39 cellular contexts compared by ENCODE assay signal in genomic region chr5:120717381-120717780, GRCh38.
"Had no signal": no experiment of that assay in that cellular context is flagged by ENCODE, and none has a peak within 500 bp of the region (broad histone marks: within the 10 kb centered on the region; RNA-seq: fewer than 3 reads in every experiment).

No MANE protein-coding gene starts in this region.

- DNase-seq: activated effector memory CD4-positive, alpha-beta T cell treated with anti-CD3 and anti-CD28 coated beads, Interleukin-2, amount 50 U/mL, for 16 hours; activated effector memory CD4-positive, alpha-beta T cell treated with Interleukin-2 at 50 U/mL for 16 hours; activated gamma-delta T cell; activated gamma-delta T cell treated with Interleukin-2 at 50 U/mL for 16 hours; activated naive CD4-positive, alpha-beta T cell; activated naive CD4-positive, alpha-beta T cell treated with anti-CD3 and anti-CD28 coated beads for 36 hours; activated naive CD4-positive, alpha-beta T cell treated with anti-CD3 and anti-CD28 coated beads, Interleukin-2, amount 10 ng/mL, durations not matched to agents 7 days and 5 days; activated naive CD4-positive, alpha-beta T cell treated with anti-CD3 and anti-CD28 coated beads, Interleukin-2, amount 50 U/mL, for 16 hours; activated naive CD4-positive, alpha-beta T cell treated with Interleukin-2 at 50 U/mL for 16 hours; activated naive CD8-positive, alpha-beta T cell treated with anti-CD3 and anti-CD28 coated beads for 36 hours; activated naive CD8-positive, alpha-beta T cell treated with anti-CD3 and anti-CD28 coated beads, Interleukin-2, amount 10 ng/mL, durations not matched to agents 7 days and 5 days; activated naive CD8-positive, alpha-beta T cell treated with anti-CD3 and anti-CD28 coated beads, Interleukin-2, amount 50 U/mL, for 24 hours; activated T-cell treated with anti-CD3 and anti-CD28 coated beads, Interleukin-2, amount 50 U/mL, for 1 hour; activated T-cell treated with anti-CD3 and anti-CD28 coated beads, Interleukin-2, amount 50 U/mL, for 24 hours; activated T-cell treated with anti-CD3 and anti-CD28 coated beads, Interleukin-2, amount 50 U/mL, for 4 hours; activated T-cell treated with anti-CD3 and anti-CD28 coated beads, Interleukin-2, amount 50 U/mL, for 48 hours; activated T-cell treated with anti-CD3 and anti-CD28 coated beads, Interleukin-2, amount 50 U/mL, for 72 hours; adrenal gland; amniotic stem cell; amygdala; anterior cingulate cortex; aorta; body of pancreas; brain microvascular endothelial cell; caudate nucleus; central memory CD4-positive, alpha-beta T cell; cerebellar nuclear complex had no signal

- H3K27me3 ChIP-seq: adrenal gland, ascending aorta, body of pancreas, brain microvascular endothelial cell, breast epithelium, cardiac muscle cell had no signal

- H3K4me1 ChIP-seq: adrenal gland, ascending aorta, body of pancreas, breast epithelium had no signal

- H3K9me3 Mint-ChIP-seq: activated naive CD4-positive, alpha-beta T cell treated with anti-CD3 and anti-CD28 coated beads, Interleukin-2, amount 10 ng/mL, durations not matched to agents 7 days and 5 days; activated naive CD8-positive, alpha-beta T cell treated with anti-CD3 and anti-CD28 coated beads, Interleukin-2, amount 10 ng/mL, durations not matched to agents 7 days and 5 days; activated naive CD8-positive, alpha-beta T cell treated with anti-CD3 and anti-CD28 coated beads, Interleukin-2, amount 50 U/mL, for 24 hours; activated T-cell treated with anti-CD3 and anti-CD28 coated beads, Interleukin-2, amount 50 U/mL, for 24 hours; activated T-helper 1 cell treated with anti-CD3 and anti-CD28 coated beads, Interleukin-12 subunit alpha, Interleukin-12 subunit beta, Interleukin-2, Interleukin-4 antibody, amounts not matched to agents 30 ng/mL and 10 ng/mL and 1 ng/mL, durations not matched to agents 14 hours and 24 hours and 36 hours; activated T-helper 2 cell treated with anti-CD3 and anti-CD28 coated beads, Interferon-gamma antibody, Interleukin-2, Interleukin-4, amounts not matched to agents 10 μg/mL and 5 μg/mL and 100 μg/mL, durations not matched to agents 14 hours and 24 hours and 36 hours; brain had no signal

- H3K27me3 Mint-ChIP-seq: activated naive CD4-positive, alpha-beta T cell treated with anti-CD3 and anti-CD28 coated beads, Interleukin-2, amount 10 ng/mL, durations not matched to agents 7 days and 5 days; activated naive CD4-positive, alpha-beta T cell treated with anti-CD3 and anti-CD28 coated beads, Interleukin-2, amount 50 U/mL, for 24 hours; activated naive CD8-positive, alpha-beta T cell; activated naive CD8-positive, alpha-beta T cell treated with anti-CD3 and anti-CD28 coated beads for 36 hours; activated naive CD8-positive, alpha-beta T cell treated with anti-CD3 and anti-CD28 coated beads, Interleukin-2, amount 10 ng/mL, durations not matched to agents 7 days and 5 days; activated naive CD8-positive, alpha-beta T cell treated with anti-CD3 and anti-CD28 coated beads, Interleukin-2, amount 50 U/mL, for 24 hours; activated T-cell treated with anti-CD3 and anti-CD28 coated beads, Interleukin-2, amount 50 U/mL, for 24 hours; activated T-helper 17 cell treated with anti-CD3 and anti-CD28 coated beads, Interleukin-2, amount 50 U/mL, for 72 hours; brain; central memory CD8-positive, alpha-beta T cell had no signal

- H3K9me3 ChIP-seq: adrenal gland, ascending aorta, body of pancreas, breast epithelium had no signal

- H3K4me3 ChIP-seq: adrenal gland, ascending aorta, body of pancreas, breast epithelium, cardiac muscle cell had no signal

- H3K36me3 ChIP-seq: adrenal gland, ascending aorta, brain microvascular endothelial cell, breast epithelium, cardiac muscle cell had no signal

- H3K36me3 Mint-ChIP-seq: activated naive CD4-positive, alpha-beta T cell treated with anti-CD3 and anti-CD28 coated beads, Interleukin-2, amount 10 ng/mL, durations not matched to agents 7 days and 5 days; activated naive CD4-positive, alpha-beta T cell treated with anti-CD3 and anti-CD28 coated beads, Interleukin-2, amount 50 U/mL, for 24 hours; activated naive CD4-positive, alpha-beta T cell treated with anti-CD3 and anti-CD28 coated beads, Interleukin-2, amount 50 U/mL, for 72 hours; activated naive CD8-positive, alpha-beta T cell; activated naive CD8-positive, alpha-beta T cell treated with anti-CD3 and anti-CD28 coated beads for 36 hours; activated naive CD8-positive, alpha-beta T cell treated with anti-CD3 and anti-CD28 coated beads, Interleukin-2, amount 10 ng/mL, durations not matched to agents 7 days and 5 days; brain had no signal

- H3K27ac ChIP-seq: adrenal gland, ascending aorta, body of pancreas, brain microvascular endothelial cell, breast epithelium, cardiac muscle cell had no signal

- FAIRE-seq: bronchial epithelial cell had no signal

- H3K27ac Mint-ChIP-seq: activated naive CD4-positive, alpha-beta T cell treated with anti-CD3 and anti-CD28 coated beads for 36 hours; activated naive CD4-positive, alpha-beta T cell treated with anti-CD3 and anti-CD28 coated beads, Interleukin-2, amount 10 ng/mL, durations not matched to agents 7 days and 5 days; activated naive CD4-positive, alpha-beta T cell treated with anti-CD3 and anti-CD28 coated beads, Interleukin-2, amount 50 U/mL, for 24 hours; activated naive CD4-positive, alpha-beta T cell treated with anti-CD3 and anti-CD28 coated beads, Interleukin-2, amount 50 U/mL, for 72 hours; activated naive CD8-positive, alpha-beta T cell; activated naive CD8-positive, alpha-beta T cell treated with anti-CD3 and anti-CD28 coated beads for 36 hours; activated naive CD8-positive, alpha-beta T cell treated with anti-CD3 and anti-CD28 coated beads, Interleukin-2, amount 10 ng/mL, durations not matched to agents 7 days and 5 days; activated naive CD8-positive, alpha-beta T cell treated with anti-CD3 and anti-CD28 coated beads, Interleukin-2, amount 50 U/mL, for 24 hours; activated T-cell treated with anti-CD3 and anti-CD28 coated beads, Interleukin-2, amount 50 U/mL, for 24 hours; activated T-cell treated with anti-CD3 and anti-CD28 coated beads, Interleukin-2, amount 50 U/mL, for 72 hours; activated T-helper 1 cell treated with anti-CD3 and anti-CD28 coated beads, Interleukin-12 subunit alpha, Interleukin-12 subunit beta, Interleukin-2, Interleukin-4 antibody, amounts not matched to agents 30 ng/mL and 10 ng/mL and 1 ng/mL, durations not matched to agents 14 hours and 24 hours and 36 hours; activated T-helper 17 cell treated with anti-CD3 and anti-CD28 coated beads, Interleukin-2, amount 50 U/mL, for 72 hours; activated T-helper 2 cell treated with anti-CD3 and anti-CD28 coated beads, Interferon-gamma antibody, Interleukin-2, Interleukin-4, amounts not matched to agents 10 μg/mL and 5 μg/mL and 100 μg/mL, durations not matched to agents 14 hours and 24 hours and 36 hours had no signal

- H3K4me3 Mint-ChIP-seq: activated naive CD4-positive, alpha-beta T cell treated with anti-CD3 and anti-CD28 coated beads for 36 hours; activated naive CD4-positive, alpha-beta T cell treated with anti-CD3 and anti-CD28 coated beads, Interleukin-2, amount 10 ng/mL, durations not matched to agents 7 days and 5 days; activated naive CD4-positive, alpha-beta T cell treated with anti-CD3 and anti-CD28 coated beads, Interleukin-2, amount 50 U/mL, for 24 hours; activated naive CD8-positive, alpha-beta T cell; activated naive CD8-positive, alpha-beta T cell treated with anti-CD3 and anti-CD28 coated beads for 36 hours; activated naive CD8-positive, alpha-beta T cell treated with anti-CD3 and anti-CD28 coated beads, Interleukin-2, amount 10 ng/mL, durations not matched to agents 7 days and 5 days; activated naive CD8-positive, alpha-beta T cell treated with anti-CD3 and anti-CD28 coated beads, Interleukin-2, amount 50 U/mL, for 24 hours; activated T-cell treated with anti-CD3 and anti-CD28 coated beads, Interleukin-2, amount 50 U/mL, for 24 hours; activated T-cell treated with anti-CD3 and anti-CD28 coated beads, Interleukin-2, amount 50 U/mL, for 4 hours; activated T-cell treated with anti-CD3 and anti-CD28 coated beads, Interleukin-2, amount 50 U/mL, for 72 hours; activated T-helper 1 cell treated with anti-CD3 and anti-CD28 coated beads, Interleukin-12 subunit alpha, Interleukin-12 subunit beta, Interleukin-2, Interleukin-4 antibody, amounts not matched to agents 30 ng/mL and 10 ng/mL and 1 ng/mL, durations not matched to agents 14 hours and 24 hours and 36 hours; activated T-helper 17 cell treated with anti-CD3 and anti-CD28 coated beads, Interleukin-2, amount 50 U/mL, for 72 hours; brain; central memory CD8-positive, alpha-beta T cell had no signal

- ATAC-seq: activated naive CD4-positive, alpha-beta T cell treated with anti-CD3 and anti-CD28 coated beads, Interleukin-2, amount 50 U/mL, for 72 hours; activated naive CD8-positive, alpha-beta T cell treated with anti-CD3 and anti-CD28 coated beads, Interleukin-2, amount 50 U/mL, for 24 hours; activated T-cell treated with anti-CD3 and anti-CD28 coated beads, Interleukin-2, amount 50 U/mL, for 4 hours; activated T-cell treated with anti-CD3 and anti-CD28 coated beads, Interleukin-2, amount 50 U/mL, for 72 hours; activated T-helper 17 cell treated with anti-CD3 and anti-CD28 coated beads, Interleukin-2, amount 50 U/mL, for 72 hours; body of pancreas had no signal

- H3K4me1 Mint-ChIP-seq: activated naive CD4-positive, alpha-beta T cell treated with anti-CD3 and anti-CD28 coated beads, Interleukin-2, amount 10 ng/mL, durations not matched to agents 7 days and 5 days; activated naive CD4-positive, alpha-beta T cell treated with anti-CD3 and anti-CD28 coated beads, Interleukin-2, amount 50 U/mL, for 24 hours; activated naive CD8-positive, alpha-beta T cell treated with anti-CD3 and anti-CD28 coated beads for 36 hours; activated naive CD8-positive, alpha-beta T cell treated with anti-CD3 and anti-CD28 coated beads, Interleukin-2, amount 10 ng/mL, durations not matched to agents 7 days and 5 days; activated naive CD8-positive, alpha-beta T cell treated with anti-CD3 and anti-CD28 coated beads, Interleukin-2, amount 50 U/mL, for 24 hours; activated T-helper 17 cell treated with anti-CD3 and anti-CD28 coated beads, Interleukin-2, amount 50 U/mL, for 72 hours; central memory CD8-positive, alpha-beta T cell had no signal
